ENCODE assay signal across 7 cellular contexts in the genomic region with DNA sequence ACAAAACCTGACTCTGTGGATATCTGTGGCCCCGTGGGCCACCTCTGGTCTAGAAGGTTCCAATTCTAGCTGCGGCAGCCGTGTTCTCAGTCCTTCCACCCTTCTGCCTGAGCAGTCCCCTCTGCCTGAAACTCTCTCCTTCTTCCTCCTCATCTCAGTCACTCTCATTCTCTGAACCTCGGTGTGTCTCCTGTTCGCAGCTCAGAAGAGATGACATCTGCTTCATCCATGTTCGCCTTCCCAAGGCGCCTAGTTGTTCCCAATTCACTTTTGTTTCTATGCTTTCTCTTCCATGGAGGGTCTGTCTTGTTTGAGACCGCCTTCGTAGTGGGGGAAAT.
A peak's percentile ranks its signal among the peaks of the same experiment; 100 is the strongest.
DNase-seq lines count a peak whose midpoint lies in the region; ATAC-seq and TF ChIP-seq lines count a peak whose summit lies in the region.

No MANE protein-coding gene starts in this region.

- H3K9me3 ChIP-seq in OCI-LY7 (ENCODE audit: low read length), result no peaks in the 10 kb centered on the region
- H3K9me3 ChIP-seq in right cardiac atrium (ENCODE audit: control insufficient read depth, low read length), result no peaks in the 10 kb centered on the region

- no peak overlapping the region for H3K4me3 ChIP-seq in OCI-LY7 (ENCODE audit: low read depth, low read length, poor library complexity, severe bottlenecking)
- H3K4me3 ChIP-seq in right cardiac atrium (ENCODE audit: low read length), result no peak overlapping the region

- TF ChIP-seq CTCF in OCI-LY7 (conservative IDR thresholded peaks at IDR 0.05; ENCODE audit: low read length), result no peak

- no peaks in the 10 kb centered on the region for H3K36me3 ChIP-seq in OCI-LY7 (ENCODE audit: insufficient read depth, low read length)

- H3K27me3 ChIP-seq in right cardiac atrium (ENCODE audit: control insufficient read depth, insufficient read depth), result no peaks in the 10 kb centered on the region

- H4K20me1 ChIP-seq in OCI-LY7 (ENCODE audit: insufficient read depth, low read length), result no peaks in the 10 kb centered on the region

- WGBS in right cardiac atrium, result 59% methylated on average over 9 of the region's 9 CpGs

- peak overlapping the region; percentile 97 for H2AFZ ChIP-seq in OCI-LY7 (ENCODE audit: low read length)

- CTCF ChIA-PET in OCI-LY7 (lab: Charles Lee; ENCODE audit: unreplicated experiment), result no interaction called here

- POLR2A ChIA-PET in OCI-LY7 (lab: Charles Lee), result interaction anchor here (1.4 kb wide), 1 partner anchor 41 kb away, joined by 4 read pairs; no protein-coding TSS in a partner anchor

- peak overlapping the region; percentile 54 for H3K4me2 ChIP-seq in OCI-LY7 (ENCODE audit: low read length)

- no peak overlapping the region for H3K27ac ChIP-seq in OCI-LY7 (ENCODE audit: low read depth, low read length, poor library complexity, severe bottlenecking)
- H3K27ac ChIP-seq in right cardiac atrium (ENCODE audit: low read length), result peak overlapping the region; percentile 58
- peak overlapping the region; percentile 52 for H3K27ac ChIP-seq in temporal lobe (ENCODE audit: low read depth, low read length)

- peak; percentile 13 for ATAC-seq in GM21515 (IDR thresholded peaks at IDR 0.05; ENCODE audit: unreplicated experiment)
- no peak for ATAC-seq in right cardiac atrium
- no peak for ATAC-seq in HG03460 (IDR thresholded peaks at IDR 0.05; ENCODE audit: unreplicated experiment)

- BruUV-seq in OCI-LY7 (replicated peaks; lab: Mats Ljungman, UMichigan), result no TSS peak

- no peaks in the 10 kb centered on the region for H3K9me2 ChIP-seq in OCI-LY7 (ENCODE audit: insufficient read depth, low read length)

- H3K79me2 ChIP-seq in OCI-LY7 (ENCODE audit: insufficient read depth, low read depth, low read length), result no peaks in the 10 kb centered on the region

- peak; percentile 10 for DNase-seq in OCI-LY7 (ENCODE audit: low spot score)
- DNase-seq in right cardiac atrium, result no peak
- no peak for DNase-seq in NK-92 (lab: John Stamatoyannopoulos, UW; ENCODE audit: unreplicated experiment)
- DNase-seq in germinal center (ENCODE audit: low spot score), result no peak

- H3K4me1 ChIP-seq in OCI-LY7 (ENCODE audit: insufficient read depth, low read length, poor library complexity, severe bottlenecking) (peaks cover 22% of the 10 kb centered on the region), right cardiac atrium (ENCODE audit: control insufficient read depth, insufficient read depth, low read length) (peaks cover 8% of the 10 kb centered on the region)

- intact Hi-C loops in OCI-LY7 (cut with micrococcal nuclease; ENCODE audit: unreplicated experiment), result loop anchor here (5.0 kb wide), 1 partner anchor 94 kb away; a partner anchor contains a TSS
- intact Hi-C loops in right cardiac atrium (cut with DNase I), result no loop called here
